1 cellular context compared by ENCODE assay signal in genomic region chr15:84653910-84654688, GRCh38.
TF ChIP-seq lines count a peak whose summit lies in the region.

WDR73 (minus strand) TSS chr15:84654283; CDS start chr15:84654274, 9 bp downstream.

TF ChIP-seq in HepG2, 621 proteins besides CTCF, POLR2A, EP300 and RAD21 (continued from another document and continues in another):
- TF ChIP-seq E2F2 (CRISPR knock-in tag; IDR thresholded peaks at IDR 0.05; ENCODE audit: borderline replicate concordance): 0 out of 2 replicates have a peak, but pooled peaks have one; percentile 43
- no peak for TF ChIP-seq HOXA9 (CRISPR knock-in tag; IDR thresholded peaks at IDR 0.05; ENCODE audit: borderline replicate concordance)
- TF ChIP-seq ZNF121 (CRISPR knock-in tag; IDR thresholded peaks at IDR 0.05): no peak
- TF ChIP-seq NR2F2 (IDR thresholded peaks at IDR 0.05; ENCODE audit: borderline replicate concordance, low read depth): no peak; the same call in 1 of the 2 replicates
- TF ChIP-seq TBP (CRISPR knock-in tag; IDR thresholded peaks at IDR 0.05): no peak
- TF ChIP-seq ZNF207 (IDR thresholded peaks at IDR 0.05; ENCODE audit: borderline replicate concordance): no peak
- TF ChIP-seq FOXK1 (CRISPR knock-in tag; IDR thresholded peaks at IDR 0.05; ENCODE audit: borderline replicate concordance, low read depth): peak; percentile 51; the same call in 1 of the 2 replicates
- peak; percentile 61; the same call in 1 of the 2 replicates for TF ChIP-seq ZIK1 (CRISPR knock-in tag; IDR thresholded peaks at IDR 0.05; ENCODE audit: borderline replicate concordance, low read depth)
- no peak for TF ChIP-seq HNF4A (CRISPR knock-in tag; IDR thresholded peaks at IDR 0.05)
- TF ChIP-seq ZMYM4 (CRISPR knock-in tag; IDR thresholded peaks at IDR 0.05): peak; percentile 82
- no peak for TF ChIP-seq ZNF530 (CRISPR knock-in tag; IDR thresholded peaks at IDR 0.05; ENCODE audit: low read depth)
- peak; percentile 20; the same call in 1 of the 2 replicates for TF ChIP-seq ZNF543 (CRISPR knock-in tag; IDR thresholded peaks at IDR 0.05)
- peak; percentile 74; the same call in 1 of the 2 replicates for TF ChIP-seq ZNF335 (CRISPR knock-in tag; IDR thresholded peaks at IDR 0.05)
- no peak for TF ChIP-seq ZFP36L1 (CRISPR knock-in tag; IDR thresholded peaks at IDR 0.05)
- TF ChIP-seq GTF2F1 (IDR thresholded peaks at IDR 0.05; ENCODE audit: low read length): no peak
- TF ChIP-seq NFATC3 (CRISPR knock-in tag; IDR thresholded peaks at IDR 0.05): no peak
- no peak for TF ChIP-seq ZNF329 (CRISPR knock-in tag; IDR thresholded peaks at IDR 0.05; ENCODE audit: low read depth)
- peak; percentile 26 for TF ChIP-seq PAXIP1 (CRISPR knock-in tag; conservative IDR thresholded peaks at IDR 0.05)
- peak; percentile 4; the same call in 1 of the 2 replicates for TF ChIP-seq ZBTB42 (CRISPR knock-in tag; IDR thresholded peaks at IDR 0.05)
- no peak for TF ChIP-seq RFX5 (IDR thresholded peaks at IDR 0.05; ENCODE audit: low read depth, low read length)
- no peak for TF ChIP-seq ZNF354B (CRISPR knock-in tag; IDR thresholded peaks at IDR 0.05)
- TF ChIP-seq ZNF546 (CRISPR knock-in tag; conservative IDR thresholded peaks at IDR 0.05): no peak
- TF ChIP-seq ZNF619 (CRISPR knock-in tag; IDR thresholded peaks at IDR 0.05): 0 out of 2 replicates have a peak, but pooled peaks have one; percentile 69
- peak; percentile 65; the same call in 1 of the 2 replicates for TF ChIP-seq CBFB (CRISPR knock-in tag; IDR thresholded peaks at IDR 0.05)
- no peak for TF ChIP-seq MYNN (CRISPR knock-in tag; IDR thresholded peaks at IDR 0.05; ENCODE audit: low read depth)
- TF ChIP-seq ZBTB20 (CRISPR knock-in tag; IDR thresholded peaks at IDR 0.05; ENCODE audit: borderline replicate concordance, low read depth): no peak
- no peak for TF ChIP-seq ZFAT (CRISPR knock-in tag; conservative IDR thresholded peaks at IDR 0.05)
- TF ChIP-seq ZNF225 (CRISPR knock-in tag; IDR thresholded peaks at IDR 0.05): peak; percentile 73; the same call in 1 of the 2 replicates
- TF ChIP-seq HNRNPK (IDR thresholded peaks at IDR 0.05; ENCODE audit: low read depth, low read length, poor library complexity, severe bottlenecking): no peak
- no peak for TF ChIP-seq CCAR2 (optimal IDR thresholded peaks at IDR 0.05; ENCODE audit: low read depth, low read length)
- peak; percentile 62; the same call in 1 of the 2 replicates for TF ChIP-seq ZBTB2 (CRISPR knock-in tag; IDR thresholded peaks at IDR 0.05; ENCODE audit: low read depth)
- TF ChIP-seq GTF3A (CRISPR knock-in tag; conservative IDR thresholded peaks at IDR 0.05): no peak
- no peak for TF ChIP-seq NFYB (CRISPR knock-in tag; IDR thresholded peaks at IDR 0.05)
- TF ChIP-seq ZNF232 (CRISPR knock-in tag; IDR thresholded peaks at IDR 0.05; ENCODE audit: borderline replicate concordance): 0 out of 2 replicates have a peak, but pooled peaks have one; percentile 70
- peak; percentile 41; the same call in 1 of the 2 replicates for TF ChIP-seq MLX (CRISPR knock-in tag; IDR thresholded peaks at IDR 0.05)
- no peak for TF ChIP-seq EHMT2 (IDR thresholded peaks at IDR 0.05; ENCODE audit: borderline replicate concordance, low read depth, low read length)
- peak; percentile 64; the same call in 1 of the 2 replicates for TF ChIP-seq PRDM15 (CRISPR knock-in tag; IDR thresholded peaks at IDR 0.05)
- TF ChIP-seq THAP7 (CRISPR knock-in tag; IDR thresholded peaks at IDR 0.05): no peak
- TF ChIP-seq ZNF709 (CRISPR knock-in tag; IDR thresholded peaks at IDR 0.05): no peak
- TF ChIP-seq FOXA1 (IDR thresholded peaks at IDR 0.05): no peak
- no peak; the same call in 1 of the 2 replicates for TF ChIP-seq FOXA1 (CRISPR knock-in tag; IDR thresholded peaks at IDR 0.05)
- TF ChIP-seq ARNT (IDR thresholded peaks at IDR 0.05): no peak
- no peak for TF ChIP-seq THYN1 (CRISPR knock-in tag; IDR thresholded peaks at IDR 0.05; ENCODE audit: borderline replicate concordance, low read depth)
- no peak for TF ChIP-seq ZC3H4 (CRISPR knock-in tag; IDR thresholded peaks at IDR 0.05; ENCODE audit: borderline replicate concordance)
- no peak for TF ChIP-seq ZNF235 (CRISPR knock-in tag; IDR thresholded peaks at IDR 0.05; ENCODE audit: borderline replicate concordance)
- peak; percentile 33; the same call in 1 of the 2 replicates for TF ChIP-seq ARID5B (CRISPR knock-in tag; IDR thresholded peaks at IDR 0.05)
- no peak for TF ChIP-seq REPIN1 (CRISPR knock-in tag; IDR thresholded peaks at IDR 0.05; ENCODE audit: borderline replicate concordance, low read depth)
